In the genomic region with DNA sequence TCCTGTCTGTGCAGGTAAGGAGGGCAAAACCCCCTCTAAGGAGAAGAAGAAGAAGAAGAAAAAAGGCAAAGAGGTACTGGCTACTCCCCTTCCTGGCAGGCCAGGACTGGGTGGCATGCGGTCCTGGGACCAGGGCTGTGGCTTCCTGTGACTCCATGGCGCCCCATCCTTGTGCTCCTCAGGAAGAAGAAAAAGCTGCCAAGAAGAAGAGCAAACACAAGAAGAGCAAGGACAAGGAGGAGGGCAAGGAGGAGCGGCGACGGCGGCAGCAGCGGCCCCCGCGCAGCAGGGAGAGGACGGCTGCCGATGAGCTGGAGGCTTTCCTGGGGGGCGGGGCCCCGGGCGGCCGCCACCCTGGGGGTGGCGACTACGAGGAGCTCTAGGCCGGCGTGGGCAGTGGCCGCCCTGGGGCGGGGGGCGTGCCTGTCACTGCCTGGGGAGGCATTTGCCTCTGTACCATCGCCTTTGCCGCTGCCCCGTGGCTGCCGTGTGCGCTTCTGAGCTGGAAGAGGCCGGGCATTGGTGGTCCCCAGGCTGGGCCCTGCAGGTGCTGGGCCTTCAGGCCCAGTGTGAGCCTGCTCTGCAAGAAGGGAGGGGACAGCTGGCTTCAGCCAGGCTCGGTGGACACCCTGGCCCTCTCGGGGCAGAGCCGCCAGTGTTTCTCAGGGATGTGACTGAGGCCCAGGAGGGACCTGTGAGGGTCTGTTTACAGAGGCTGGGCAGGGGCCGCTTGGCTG, we compare ENCODE assay signal across 12 cellular contexts. TPM values are rescaled to one million over a fixed set of nuclear protein-coding genes. Genes with fewer than 3 reads are reported as not detected.
DNase-seq lines count a peak whose midpoint lies in the region; ATAC-seq and TF ChIP-seq lines count a peak whose summit lies in the region.
"Had no signal": no experiment of that assay in that cellular context is flagged by ENCODE, and none has a peak within 500 bp of the region (broad histone marks: within the 10 kb centered on the region; RNA-seq: fewer than 3 reads in every experiment).

No MANE protein-coding gene starts in this region.

- H3K4me1 ChIP-seq in SK-N-SH (ENCODE audit: control insufficient read depth in 1 of 2, insufficient read depth in 2 of 2, low read depth in 1 of 2, low read length in 1 of 2) (peaks cover 24 to 29% of the 10 kb centered on the region in 2 experiments; a peak in 2 of 4 replicates), ectodermal cell (ENCODE audit: control insufficient read depth, insufficient read depth, low read length) (peaks cover 41% of the 10 kb centered on the region)
- H3K4me1 ChIP-seq: foreskin keratinocyte had no signal

- H3K4me1 Mint-ChIP-seq in stimulated activated effector memory CD8-positive, alpha-beta T cell treated with anti-CD3 and anti-CD28 coated beads, Interleukin-12 subunit alpha, Interleukin-12 subunit beta, amount 100 ng/mL, for 72 hours, result peaks cover 19% of the 10 kb centered on the region
- peaks cover 9% of the 10 kb centered on the region for H3K4me1 Mint-ChIP-seq in activated CD8-positive, alpha-beta memory T cell treated with anti-CD3 and anti-CD28 coated beads, Interleukin-2, amount 10 ng/mL, durations not matched to agents 7 days and 5 days

- H3K27ac ChIP-seq in SK-N-SH (ENCODE audit: low read depth in 2 of 2, low read length in 1 of 2), result peak overlapping the region in 1 of 2 experiments; percentile 11; a peak in 1 of 4 replicates
- H3K27ac ChIP-seq in ectodermal cell (ENCODE audit: insufficient read depth, low read depth, low read length, poor library complexity, severe bottlenecking), result peak overlapping the region; percentile 50
- H3K27ac ChIP-seq: foreskin keratinocyte, uterus had no signal

- H3F3A ChIP-seq in SK-N-SH (replicated peaks; ENCODE audit: insufficient read depth), result peaks cover 19% of the 10 kb centered on the region

- peaks cover 3% of the 10 kb centered on the region for H3K27me3 Mint-ChIP-seq in activated CD8-positive, alpha-beta memory T cell treated with anti-CD3 and anti-CD28 coated beads, Interleukin-2, amount 10 ng/mL, durations not matched to agents 7 days and 5 days

- H3K9me3 Mint-ChIP-seq in stimulated activated effector memory CD8-positive, alpha-beta T cell treated with anti-CD3 and anti-CD28 coated beads, Interleukin-12 subunit alpha, Interleukin-12 subunit beta, amount 100 ng/mL, for 72 hours, result no peaks in the 10 kb centered on the region
- H3K9me3 Mint-ChIP-seq in activated CD8-positive, alpha-beta memory T cell treated with anti-CD3 and anti-CD28 coated beads, Interleukin-2, amount 10 ng/mL, durations not matched to agents 7 days and 5 days (ENCODE audit: low read depth), result no peaks in the 10 kb centered on the region
- H3K9me3 Mint-ChIP-seq: activated T-cell treated with anti-CD3 and anti-CD28 coated beads, Interleukin-2, amount 50 U/mL, for 4 hours had no signal

- no peak overlapping the region for H2AFZ ChIP-seq in SK-N-SH (ENCODE audit: low read depth)

- no peak overlapping the region for H3K4me2 ChIP-seq in SK-N-SH

- no peak overlapping the region for H3K9ac ChIP-seq in SK-N-SH

- H3K9me3 ChIP-seq in SK-N-SH, result no peaks in the 10 kb centered on the region
- no peaks in the 10 kb centered on the region for H3K9me3 ChIP-seq in ectodermal cell (ENCODE audit: control insufficient read depth, low read length)
- H3K9me3 ChIP-seq: uterus had no signal

- WGBS in SK-N-SH (ENCODE audit: low lambda C conversion rate), result 75% methylated on average over 16 of the region's 32 CpGs
- 72 to 76% methylated on average over 32 of the region's 32 CpGs for WGBS in ectodermal cell, 2 experiments

- H3K9me2 ChIP-seq in SK-N-SH, result no peaks in the 10 kb centered on the region

- H3K79me2 ChIP-seq in SK-N-SH (ENCODE audit: insufficient read depth), result no peaks in the 10 kb centered on the region

- ATAC-seq in SK-N-SH treated with all-trans-retinoic acid at 6 μM for 48 hours, result no peak
- no peak for ATAC-seq in stimulated activated effector memory CD8-positive, alpha-beta T cell treated with anti-CD3 and anti-CD28 coated beads, Interleukin-12 subunit alpha, Interleukin-12 subunit beta, amount 100 ng/mL, for 72 hours
- no peak for ATAC-seq in activated CD8-positive, alpha-beta memory T cell treated with anti-CD3 and anti-CD28 coated beads, Interleukin-2, amount 10 ng/mL, durations not matched to agents 7 days and 5 days
- ATAC-seq: activated T-cell treated with anti-CD3 and anti-CD28 coated beads, Interleukin-2, amount 50 U/mL, for 4 hours; foreskin keratinocyte had no signal

- no peaks in the 10 kb centered on the region for H3K27me3 ChIP-seq in SK-N-SH (ENCODE audit: insufficient read depth)
- H3K27me3 ChIP-seq in ectodermal cell (ENCODE audit: control insufficient read depth, insufficient read depth, low read length, poor library complexity, severe bottlenecking), result peaks cover 13% of the 10 kb centered on the region

- H3K4me3 ChIP-seq in SK-N-SH (ENCODE audit: low read depth in 2 of 2, low read length in 1 of 2) (no peak overlapping the region), ectodermal cell (ENCODE audit: insufficient read depth, low read depth, low read length) (no peak overlapping the region)
- H3K4me3 ChIP-seq: uterus had no signal

- H3K36me3 ChIP-seq in SK-N-SH (replicated peaks in 1 of 2; ENCODE audit: control insufficient read depth in 1 of 2, insufficient read depth in 2 of 2, low read length in 1 of 2) (peaks cover 0 to 17% of the 10 kb centered on the region in 2 experiments), ectodermal cell (ENCODE audit: control insufficient read depth, insufficient read depth, low read length) (peaks cover 9% of the 10 kb centered on the region)
- H3K36me3 ChIP-seq: uterus had no signal

- TF ChIP-seq EP300 in SK-N-SH (IDR thresholded peaks at IDR 0.05; ENCODE audit: borderline replicate concordance in 1 of 2, low read depth in 1 of 2, low read length in 1 of 2), result no peak

- TF ChIP-seq CTCF in SK-N-SH (IDR thresholded peaks at IDR 0.05), result no peak

- TF ChIP-seq RAD21 in SK-N-SH (IDR thresholded peaks at IDR 0.05; ENCODE audit: low read length), result no peak

- CTCF ChIA-PET in SK-N-SH (lab: Yijun Ruan, JAX), result interaction anchor here (3.6 to 4.7 kb wide), 2 partner anchors 9 to 48 kb away, joined by 36 read pairs; a partner anchor contains a TSS
- CTCF ChIA-PET in activated CD8-positive, alpha-beta memory T cell treated with anti-CD3 and anti-CD28 coated beads, Interleukin-2, amount 10 ng/mL, durations not matched to agents 7 days and 5 days (lab: Charles Lee), result interaction anchor here (1.1 kb wide), 1 partner anchor 85 kb away, joined by 3 read pairs; no protein-coding TSS in a partner anchor

- peak overlapping the region; percentile 6 for H3K27ac Mint-ChIP-seq in stimulated activated effector memory CD8-positive, alpha-beta T cell treated with anti-CD3 and anti-CD28 coated beads, Interleukin-12 subunit alpha, Interleukin-12 subunit beta, amount 100 ng/mL, for 72 hours
- H3K27ac Mint-ChIP-seq in activated CD8-positive, alpha-beta memory T cell treated with anti-CD3 and anti-CD28 coated beads, Interleukin-2, amount 10 ng/mL, durations not matched to agents 7 days and 5 days, result no peak overlapping the region

- DNase-seq in SK-N-SH, result peak; percentile 63
- peak; percentile 49 for DNase-seq in NCI-H69 (lab: John Stamatoyannopoulos, UW)
- no peak for DNase-seq in stimulated activated effector memory CD8-positive, alpha-beta T cell treated with anti-CD3 and anti-CD28 coated beads, Interleukin-12 subunit alpha, Interleukin-12 subunit beta, amount 100 ng/mL, for 72 hours (ENCODE audit: low spot score in 2 of 2)
- no peak for DNase-seq in ecto neural progenitor cell (ENCODE audit: low spot score)
- DNase-seq in activated CD8-positive, alpha-beta memory T cell treated with anti-CD3 and anti-CD28 coated beads, Interleukin-2, amount 10 ng/mL, durations not matched to agents 7 days and 5 days, result no peak
- DNase-seq in cerebellar cortex (ENCODE audit: low spot score), result no peak
- DNase-seq: activated T-cell treated with anti-CD3 and anti-CD28 coated beads, Interleukin-2, amount 50 U/mL, for 4 hours; foreskin keratinocyte; left cardiac atrium; uterus had no signal

- H3K36me3 Mint-ChIP-seq in stimulated activated effector memory CD8-positive, alpha-beta T cell treated with anti-CD3 and anti-CD28 coated beads, Interleukin-12 subunit alpha, Interleukin-12 subunit beta, amount 100 ng/mL, for 72 hours, result peaks cover 34% of the 10 kb centered on the region
- H3K36me3 Mint-ChIP-seq in activated CD8-positive, alpha-beta memory T cell treated with anti-CD3 and anti-CD28 coated beads, Interleukin-2, amount 10 ng/mL, durations not matched to agents 7 days and 5 days, result no peaks in the 10 kb centered on the region

- peaks cover 10% of the 10 kb centered on the region; the same call in 1 of the 2 replicates for H4K20me1 ChIP-seq in SK-N-SH (ENCODE audit: insufficient read depth)

- POLR2A ChIA-PET in SK-N-SH (lab: Yijun Ruan, JAX), result interaction anchor here (0.9 to 2.1 kb wide), 3 partner anchors 11 to 40 kb away, joined by 4 to 10 read pairs (median 6); a partner anchor contains a TSS

- no peak overlapping the region for H3K4me3 Mint-ChIP-seq in stimulated activated effector memory CD8-positive, alpha-beta T cell treated with anti-CD3 and anti-CD28 coated beads, Interleukin-12 subunit alpha, Interleukin-12 subunit beta, amount 100 ng/mL, for 72 hours
- H3K4me3 Mint-ChIP-seq in activated CD8-positive, alpha-beta memory T cell treated with anti-CD3 and anti-CD28 coated beads, Interleukin-2, amount 10 ng/mL, durations not matched to agents 7 days and 5 days, result no peak overlapping the region
- H3K4me3 Mint-ChIP-seq: activated T-cell treated with anti-CD3 and anti-CD28 coated beads, Interleukin-2, amount 50 U/mL, for 4 hours had no signal

RNA-seq across cellular contexts. Expression of a gene that starts 2.0 kb away (rescaled TPM):
- polyA plus RNA-seq in SK-N-SH (2012; rRNA removed), result 2.4 and 2.6 TPM in 2 replicates
- 0.68 and 1.0 TPM in 2 replicates for polyA plus RNA-seq in SK-N-SH (2012; cell fraction: cytosol; rRNA removed)
- 23.3 and 46.7 TPM in 2 replicates for polyA plus RNA-seq in SK-N-SH (2012; cell fraction: nucleus; rRNA removed)
- polyA plus RNA-seq in ectodermal cell (2013, experiment 1 of 4), result 1.0 TPM
- polyA plus RNA-seq in ectodermal cell (2013, experiment 2 of 4), result 1.1 TPM
- 1.2 TPM for polyA plus RNA-seq in ectodermal cell (2013, experiment 3 of 4)
- polyA plus RNA-seq in ectodermal cell (2013, experiment 4 of 4), result 1.3 TPM
- 1 to 10 TPM; 3.9 to 4.4 TPM for total RNA-seq in activated CD8-positive, alpha-beta memory T cell treated with anti-CD3 and anti-CD28 coated beads, Interleukin-2, amount 10 ng/mL, durations not matched to agents 7 days and 5 days

RNA-seq across cellular contexts. Expression of a gene that starts 8.9 kb away (rescaled TPM):
- polyA plus RNA-seq in SK-N-SH (2012; rRNA removed), result 338 and 517 TPM in 2 replicates
- polyA plus RNA-seq in SK-N-SH (2012; cell fraction: cytosol; rRNA removed), result 293 and 298 TPM in 2 replicates
- polyA plus RNA-seq in SK-N-SH (2012; cell fraction: nucleus; rRNA removed), result 329 and 407 TPM in 2 replicates
- 180 TPM for polyA plus RNA-seq in ectodermal cell (2013, experiment 1 of 4)
- 167 TPM for polyA plus RNA-seq in ectodermal cell (2013, experiment 2 of 4)
- polyA plus RNA-seq in ectodermal cell (2013, experiment 3 of 4), result 171 TPM
- 186 TPM for polyA plus RNA-seq in ectodermal cell (2013, experiment 4 of 4)
- 100 to 1,000 TPM in 1 of 2 experiments, 10 to 100 TPM in 1; 96.8 to 116 TPM for total RNA-seq in activated CD8-positive, alpha-beta memory T cell treated with anti-CD3 and anti-CD28 coated beads, Interleukin-2, amount 10 ng/mL, durations not matched to agents 7 days and 5 days

RNA-seq across cellular contexts. Expression of a gene that starts 11.8 kb away (rescaled TPM):
- 4.2 and 5.0 TPM in 2 replicates for polyA plus RNA-seq in SK-N-SH (2012; rRNA removed)
- 0.45 and 0.63 TPM in 2 replicates for polyA plus RNA-seq in SK-N-SH (2012; cell fraction: cytosol; rRNA removed)
- 46.4 and 69.8 TPM in 2 replicates for polyA plus RNA-seq in SK-N-SH (2012; cell fraction: nucleus; rRNA removed)
- polyA plus RNA-seq in ectodermal cell (2013, experiment 1 of 4), result 7.6 TPM
- polyA plus RNA-seq in ectodermal cell (2013, experiment 2 of 4), result 8.9 TPM
- polyA plus RNA-seq in ectodermal cell (2013, experiment 3 of 4), result 5.3 TPM
- polyA plus RNA-seq in ectodermal cell (2013, experiment 4 of 4), result 7.9 TPM
- 10 to 100 TPM; 13.4 to 15.5 TPM for total RNA-seq in activated CD8-positive, alpha-beta memory T cell treated with anti-CD3 and anti-CD28 coated beads, Interleukin-2, amount 10 ng/mL, durations not matched to agents 7 days and 5 days

RNA-seq across cellular contexts. Expression of a gene that starts 25.8 kb away (rescaled TPM):
- polyA plus RNA-seq in SK-N-SH (2012; rRNA removed), result 756 and 1,070 TPM in 2 replicates
- 867 and 896 TPM in 2 replicates for polyA plus RNA-seq in SK-N-SH (2012; cell fraction: cytosol; rRNA removed)
- 430 and 459 TPM in 2 replicates for polyA plus RNA-seq in SK-N-SH (2012; cell fraction: nucleus; rRNA removed)
- 272 TPM for polyA plus RNA-seq in ectodermal cell (2013, experiment 1 of 4)
- polyA plus RNA-seq in ectodermal cell (2013, experiment 2 of 4), result 264 TPM
- 216 TPM for polyA plus RNA-seq in ectodermal cell (2013, experiment 3 of 4)
- 254 TPM for polyA plus RNA-seq in ectodermal cell (2013, experiment 4 of 4)
- 100 to 1,000 TPM; 283 to 360 TPM for total RNA-seq in activated CD8-positive, alpha-beta memory T cell treated with anti-CD3 and anti-CD28 coated beads, Interleukin-2, amount 10 ng/mL, durations not matched to agents 7 days and 5 days

RNA-seq across cellular contexts. Expression of a gene that starts 32.6 kb away (rescaled TPM):
- polyA plus RNA-seq in SK-N-SH (2012; rRNA removed), result 40.0 and 43.6 TPM in 2 replicates
- polyA plus RNA-seq in SK-N-SH (2012; cell fraction: cytosol; rRNA removed), result 22.2 and 30.4 TPM in 2 replicates
- polyA plus RNA-seq in SK-N-SH (2012; cell fraction: nucleus; rRNA removed), result 73.9 and 90.1 TPM in 2 replicates
- polyA plus RNA-seq in ectodermal cell (2013, experiment 1 of 4), result 182 TPM
- polyA plus RNA-seq in ectodermal cell (2013, experiment 2 of 4), result 177 TPM
- polyA plus RNA-seq in ectodermal cell (2013, experiment 3 of 4), result 129 TPM
- 127 TPM for polyA plus RNA-seq in ectodermal cell (2013, experiment 4 of 4)
- total RNA-seq in activated CD8-positive, alpha-beta memory T cell treated with anti-CD3 and anti-CD28 coated beads, Interleukin-2, amount 10 ng/mL, durations not matched to agents 7 days and 5 days, result 100 to 1,000 TPM; 113 to 123 TPM

Comparison
In these comparisons a context has a peak if more than half of its experiments do, and no peak if none do; other contexts are left out.
1. DNase-seq: peak in SK-N-SH (single experiment) and NCI-H69 (single experiment); none in stimulated activated effector memory CD8-positive, alpha-beta T cell treated with anti-CD3 and anti-CD28 coated beads, Interleukin-12 subunit alpha, Interleukin-12 subunit beta, amount 100 ng/mL, for 72 hours (0 of 2), ecto neural progenitor cell (single experiment), activated CD8-positive, alpha-beta memory T cell treated with anti-CD3 and anti-CD28 coated beads, Interleukin-2, amount 10 ng/mL, durations not matched to agents 7 days and 5 days (single experiment) and cerebellar cortex (single experiment).